ENCODE assay signal across 10 cellular contexts in the genomic region with DNA sequence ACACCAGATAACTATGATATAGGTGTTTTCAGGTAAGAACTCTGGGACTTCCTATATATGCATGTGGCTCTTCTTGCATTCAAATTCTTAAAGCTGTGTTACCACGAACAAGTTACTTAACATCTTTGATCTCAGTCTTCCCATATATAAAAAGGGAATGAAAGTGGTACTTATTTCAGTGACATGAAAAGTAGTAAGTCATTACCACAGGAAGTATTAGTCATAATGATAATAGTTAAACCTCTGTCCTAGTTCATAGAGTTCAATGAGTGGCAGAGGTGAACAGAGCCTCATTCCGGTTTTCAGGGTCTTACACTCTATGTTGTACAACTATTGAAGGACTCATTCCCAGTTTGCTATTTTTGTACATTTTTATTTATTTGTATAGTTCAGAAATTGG.
DNase-seq lines count a peak whose midpoint lies in the region; ATAC-seq, FAIRE-seq and TF ChIP-seq lines count a peak whose summit lies in the region.
"Had no signal": no experiment of that assay in that cellular context is flagged by ENCODE, and none has a peak within 500 bp of the region (broad histone marks: within the 10 kb centered on the region; RNA-seq: fewer than 3 reads in every experiment).

No MANE protein-coding gene starts in this region.

- no peaks in the 10 kb centered on the region for H3K36me3 Mint-ChIP-seq in type B pancreatic cell

- no peaks in the 10 kb centered on the region for H3K9me3 ChIP-seq in RWPE2 (ENCODE audit: severe bottlenecking)
- H3K9me3 ChIP-seq: esophagus squamous epithelium had no signal

- no peak for FAIRE-seq in HTR-8/SVneo (lab: Jason Lieb, UNC)
- FAIRE-seq: GM18507, keratinocyte had no signal

- no peaks in the 10 kb centered on the region for H3K27me3 Mint-ChIP-seq in type B pancreatic cell

- H3K4me3 Mint-ChIP-seq in type B pancreatic cell = no peak overlapping the region

- no peaks in the 10 kb centered on the region for H3K9me3 Mint-ChIP-seq in type B pancreatic cell

- H3K4me1 Mint-ChIP-seq in type B pancreatic cell (ENCODE audit: unreplicated experiment) = peaks cover 4% of the 10 kb centered on the region

- H3K4me3 ChIP-seq in RWPE2 (ENCODE audit: severe bottlenecking) = no peak overlapping the region
- H3K4me3 ChIP-seq: esophagus squamous epithelium had no signal

- no peak overlapping the region for H3K27ac ChIP-seq in RWPE2 (ENCODE audit: poor library complexity, severe bottlenecking)
- H3K27ac ChIP-seq: esophagus squamous epithelium had no signal

- no peaks in the 10 kb centered on the region for H3K36me3 ChIP-seq in RWPE2 (ENCODE audit: low read depth)
- H3K36me3 ChIP-seq: esophagus squamous epithelium had no signal

- no peak overlapping the region for H3K27ac Mint-ChIP-seq in type B pancreatic cell

- ATAC-seq in GM18909 (IDR thresholded peaks at IDR 0.05; ENCODE audit: poor library complexity, unreplicated experiment) (peak; percentile 96), GM21825 (IDR thresholded peaks at IDR 0.05; ENCODE audit: unreplicated experiment) (peak; percentile 82), HG03342 (IDR thresholded peaks at IDR 0.05; ENCODE audit: unreplicated experiment) (peak; percentile 84), RWPE2 (ENCODE audit: low read depth) (0 out of 3 replicates have a peak, but pooled peaks have one; percentile 17)

- DNase-seq in RWPE2 (ENCODE audit: low spot score) (no peak), HTR-8/SVneo (ENCODE audit: insufficient read length, low spot score) (no peak), OCI-M2 (lab: John Stamatoyannopoulos, UW; ENCODE audit: unreplicated experiment) (no peak), type B pancreatic cell (ENCODE audit: extremely low spot score, unreplicated experiment) (no peak)
- DNase-seq: esophagus squamous epithelium had no signal

- H3K27me3 ChIP-seq in RWPE2 (ENCODE audit: insufficient read depth, poor library complexity, severe bottlenecking) = no peaks in the 10 kb centered on the region
- H3K27me3 ChIP-seq: esophagus squamous epithelium had no signal

- no peaks in the 10 kb centered on the region for H3K4me1 ChIP-seq in RWPE2 (ENCODE audit: insufficient read depth, poor library complexity, severe bottlenecking)
- H3K4me1 ChIP-seq: esophagus squamous epithelium had no signal

- no peak for TF ChIP-seq CTCF in RWPE2 (IDR thresholded peaks at IDR 0.05; ENCODE audit: poor library complexity, severe bottlenecking)
- no peak for TF ChIP-seq CTCF in type B pancreatic cell (conservative IDR thresholded peaks at IDR 0.05)

Comparison
In these comparisons a context has a peak if more than half of its experiments do, and no peak if none do; other contexts are left out.
1. ATAC-seq: peak in every context shown above with its lines; median percentile 96 in GM18909; 84 in HG03342; 82 in GM21825; 17 in RWPE2.